10 cellular contexts compared by ENCODE assay signal in genomic region chr11:9527481-9528140, GRCh38. TPM values are rescaled to one million over a fixed set of nuclear protein-coding genes. Genes with fewer than 3 reads are reported as not detected.
DNase-seq lines count a peak whose midpoint lies in the region; ATAC-seq and TF ChIP-seq lines count a peak whose summit lies in the region.
"Had no signal": no experiment of that assay in that cellular context is flagged by ENCODE, and none has a peak within 500 bp of the region (broad histone marks: within the 10 kb centered on the region; RNA-seq: fewer than 3 reads in every experiment).

No MANE protein-coding gene starts in this region.

- H3K27ac Mint-ChIP-seq in activated naive CD4-positive, alpha-beta T cell treated with anti-CD3 and anti-CD28 coated beads for 36 hours, result no peak overlapping the region
- H3K27ac Mint-ChIP-seq: activated naive CD8-positive, alpha-beta T cell had no signal

- 25 to 35% (median 28%) methylated on average over 8 of the region's 8 CpGs for WGBS in adrenal gland, 4 donors
- WGBS in smooth muscle cell (ENCODE audit: low lambda C conversion rate), result 71% methylated on average over 8 of the region's 8 CpGs

- ATAC-seq in GM18511 (IDR thresholded peaks at IDR 0.05; ENCODE audit: unreplicated experiment), result no peak

- CTCF ChIA-PET in activated naive CD4-positive, alpha-beta T cell treated with anti-CD3 and anti-CD28 coated beads for 36 hours (lab: Charles Lee), result interaction anchor here (2.2 kb wide), 1 partner anchor 10 kb away, joined by 5 read pairs; no protein-coding TSS in a partner anchor

- H3K4me3 ChIP-seq in adrenal gland, result no peak overlapping the region
- H3K4me3 ChIP-seq in left ventricle myocardium inferior, result no peak overlapping the region
- no peak overlapping the region for H3K4me3 ChIP-seq in smooth muscle cell

- no peaks in the 10 kb centered on the region for H3K9me3 ChIP-seq in adrenal gland (replicated peaks in 1 of 3)
- no peaks in the 10 kb centered on the region for H3K9me3 ChIP-seq in left ventricle myocardium inferior (replicated peaks)
- H3K9me3 ChIP-seq in smooth muscle cell (replicated peaks; ENCODE audit: low read depth), result no peaks in the 10 kb centered on the region

- H3K27me3 Mint-ChIP-seq in activated naive CD4-positive, alpha-beta T cell treated with anti-CD3 and anti-CD28 coated beads for 36 hours (ENCODE audit: low read depth), result no peaks in the 10 kb centered on the region
- H3K27me3 Mint-ChIP-seq: activated naive CD8-positive, alpha-beta T cell had no signal

- H3K36me3 ChIP-seq in adrenal gland (replicated peaks in 1 of 2) (peaks cover 0 to 8% of the 10 kb centered on the region in 2 donors), left ventricle myocardium inferior (peaks cover 24% of the 10 kb centered on the region), smooth muscle cell (ENCODE audit: low read depth) (peaks cover 3% of the 10 kb centered on the region)

- H3F3A ChIP-seq in smooth muscle cell (ENCODE audit: low read depth), result peaks cover 3% of the 10 kb centered on the region

- H3K4me1 ChIP-seq in adrenal gland (replicated peaks in 1 of 2) (peaks cover 21 to 33% of the 10 kb centered on the region in 2 donors), left ventricle myocardium inferior (peaks cover 36% of the 10 kb centered on the region), smooth muscle cell (ENCODE audit: low read depth) (peaks cover 25% of the 10 kb centered on the region)

- H2AFZ ChIP-seq in smooth muscle cell (ENCODE audit: low read depth), result no peak overlapping the region

- H3K27ac ChIP-seq in adrenal gland (peak overlapping the region in 3 of 5 donors; percentile 36 to 42 (median 41)), left ventricle myocardium inferior (replicated peaks) (peak overlapping the region; percentile 60), smooth muscle cell (ENCODE audit: low read depth) (peak overlapping the region; percentile 39)

- H3K9me3 Mint-ChIP-seq in activated naive CD4-positive, alpha-beta T cell treated with anti-CD3 and anti-CD28 coated beads for 36 hours, result no peaks in the 10 kb centered on the region

- peak; percentile 72 for DNase-seq in GM03348 (ENCODE audit: low spot score)
- peak in 5 of 7 donors; percentile 20 to 51 (median 47) for DNase-seq in adrenal gland
- DNase-seq in left ventricle myocardium inferior, result no peak
- no peak for DNase-seq in smooth muscle cell (lab: John Stamatoyannopoulos, UW; ENCODE audit: unreplicated experiment)
- no peak for DNase-seq in cerebellar nuclear complex (lab: John Stamatoyannopoulos, UW)
- no peak for DNase-seq in activated naive CD4-positive, alpha-beta T cell treated with anti-CD3 and anti-CD28 coated beads for 36 hours
- no peak for DNase-seq in NOMO-1 treated with dmso at 0.1 percent for 144 hours (lab: John Stamatoyannopoulos, UW; ENCODE audit: unreplicated experiment)
- DNase-seq: T1000 had no signal

- H3K9ac ChIP-seq in smooth muscle cell (ENCODE audit: low read depth), result no peak overlapping the region

- intact Hi-C loops in adrenal gland (cut with DNase I), result loop anchor here in 1 of 2 donors (10.0 kb wide), 1 partner anchor 47 kb away; the partner anchor contains the start of gene WEE1
- intact Hi-C loops in left ventricle myocardium inferior (cut with micrococcal nuclease), result no loop called here
- intact Hi-C loops in activated naive CD4-positive, alpha-beta T cell treated with anti-CD3 and anti-CD28 coated beads for 36 hours (cut with micrococcal nuclease), result no loop called here

- H3K4me1 Mint-ChIP-seq in activated naive CD4-positive, alpha-beta T cell treated with anti-CD3 and anti-CD28 coated beads for 36 hours (ENCODE audit: low read depth), result no peaks in the 10 kb centered on the region

- no peaks in the 10 kb centered on the region for H3K27me3 ChIP-seq in adrenal gland
- H3K27me3 ChIP-seq in left ventricle myocardium inferior (ENCODE audit: low read depth), result no peaks in the 10 kb centered on the region
- no peaks in the 10 kb centered on the region for H3K27me3 ChIP-seq in smooth muscle cell (ENCODE audit: low read depth)

- H3K4me2 ChIP-seq in smooth muscle cell, result no peak overlapping the region

- no peak for TF ChIP-seq CTCF in adrenal gland (IDR thresholded peaks at IDR 0.05)
- no peak for TF ChIP-seq CTCF in left ventricle myocardium inferior (IDR thresholded peaks at IDR 0.05; ENCODE audit: borderline replicate concordance)
- TF ChIP-seq CTCF in smooth muscle cell (IDR thresholded peaks at IDR 0.05; ENCODE audit: borderline replicate concordance, insufficient read depth, poor library complexity, severe bottlenecking), result no peak

- no peak overlapping the region for H3K4me3 Mint-ChIP-seq in activated naive CD4-positive, alpha-beta T cell treated with anti-CD3 and anti-CD28 coated beads for 36 hours
- H3K4me3 Mint-ChIP-seq: activated naive CD8-positive, alpha-beta T cell had no signal

- TF ChIP-seq POLR2A in adrenal gland (IDR thresholded peaks at IDR 0.05), result no peak

- H4K20me1 ChIP-seq in smooth muscle cell (ENCODE audit: low read depth), result peaks cover 4% of the 10 kb centered on the region

- H3K79me2 ChIP-seq in smooth muscle cell (ENCODE audit: low read depth), result no peaks in the 10 kb centered on the region

- H3K36me3 Mint-ChIP-seq in activated naive CD4-positive, alpha-beta T cell treated with anti-CD3 and anti-CD28 coated beads for 36 hours (ENCODE audit: low read depth), result peaks cover 8% of the 10 kb centered on the region

RNA-seq across cellular contexts. Expression of gene WEE1, which starts 45.9 kb away (rescaled TPM):
- total RNA-seq in adrenal gland (10 to 100 TPM in 4 of 8 donors, 1 to 10 TPM in 4; 3.3 to 11.3 (median 9.0) TPM), left ventricle myocardium inferior (41.8 TPM), smooth muscle cell (46.9 and 53.3 TPM in 2 replicates)
- polyA plus RNA-seq in adrenal gland (10 to 100 TPM in 1 of 3 donors, 1 to 10 TPM in 2; 4.7 to 10.3 (median 4.7) TPM), smooth muscle cell (20.8 and 25.3 TPM in 2 replicates)
- 10 to 100 TPM; 41.8 to 46.6 TPM for total RNA-seq in activated naive CD4-positive, alpha-beta T cell treated with anti-CD3 and anti-CD28 coated beads for 36 hours

Comparison
In these comparisons a context has a peak if more than half of its experiments do, and no peak if none do; other contexts are left out.
1. DNase-seq: peak in GM03348 (single experiment) and adrenal gland (5 of 7); none in left ventricle myocardium inferior (single experiment), smooth muscle cell (single experiment), cerebellar nuclear complex (0 of 2), activated naive CD4-positive, alpha-beta T cell treated with anti-CD3 and anti-CD28 coated beads for 36 hours (single experiment) and NOMO-1 treated with dmso at 0.1 percent for 144 hours (single experiment).
2. Peak in every context shown above with its lines, with median percentiles within 50 percentile points of each other: H3K27ac ChIP-seq.